In genomic region chr3:38793721-38794120, GRCh38 we compare ENCODE assay signal across 31 cellular contexts. TPM values are rescaled to one million over a fixed set of nuclear protein-coding genes. Genes with fewer than 3 reads are reported as not detected.
DNase-seq lines count a peak whose midpoint lies in the region; ATAC-seq and TF ChIP-seq lines count a peak whose summit lies in the region.
"Had no signal": no experiment of that assay in that cellular context is flagged by ENCODE, and none has a peak within 500 bp of the region (broad histone marks: within the 10 kb centered on the region; RNA-seq: fewer than 3 reads in every experiment).

No MANE protein-coding gene starts in this region.

- WGBS in esophagus muscularis mucosa = 81% methylated on average over 8 of the region's 8 CpGs

- DNase-seq in esophagus muscularis mucosa (ENCODE audit: extremely low spot score) = peak; percentile 90
- DNase-seq: 8988T; ACHN; AML-193; BE2C; C1 segment of cervical spinal cord; Caco-2; Calu3; CD4-positive, alpha-beta memory T cell; CD4-positive, alpha-beta T cell; CD4-positive, CD25-positive, alpha-beta regulatory T cell; CD8-positive, alpha-beta memory T cell; CD8-positive, alpha-beta T cell; COR-L47; DMS 273 treated with DMSO at 0.1 percent for 48 hours; DMS153; DMS53; DMS79; DMS79 treated with DMSO at 0.1 percent for 48 hours; DND-41; EL had no signal

- intact Hi-C loops in esophagus muscularis mucosa (cut with DNase I) = no loop called here

- H3K36me3 ChIP-seq in esophagus muscularis mucosa = no peaks in the 10 kb centered on the region
- H3K36me3 ChIP-seq: BE2C; BLaER1; BLaER1 treated with 17β-estradiol and CSF1 and Interleukin-3, amounts not matched to agents 10 nM and 100 nM had no signal

- no peak for TF ChIP-seq CTCF in esophagus muscularis mucosa (IDR thresholded peaks at IDR 0.05)

- H3K27ac ChIP-seq in esophagus muscularis mucosa (replicated peaks in 1 of 4) = no peak overlapping the region
- H3K27ac ChIP-seq: 22Rv1; A549; BLaER1; BLaER1 treated with 17β-estradiol and CSF1 and Interleukin-3, amounts not matched to agents 10 nM and 100 nM; C4-2B had no signal

- H3K4me3 ChIP-seq in esophagus muscularis mucosa = no peak overlapping the region
- H3K4me3 ChIP-seq: A549; BLaER1; BLaER1 treated with 17β-estradiol and CSF1 and Interleukin-3, amounts not matched to agents 10 nM and 100 nM had no signal

- H3K9me3 ChIP-seq in esophagus muscularis mucosa = no peaks in the 10 kb centered on the region
- H3K9me3 ChIP-seq: A549; BE2C; BLaER1; BLaER1 treated with 17β-estradiol and CSF1 and Interleukin-3, amounts not matched to agents 10 nM and 100 nM; Caco-2 had no signal

- no peaks in the 10 kb centered on the region for H3K27me3 ChIP-seq in esophagus muscularis mucosa
- H3K27me3 ChIP-seq: BE2C; BLaER1; BLaER1 treated with 17β-estradiol and CSF1 and Interleukin-3, amounts not matched to agents 10 nM and 100 nM had no signal

- no peaks in the 10 kb centered on the region for H3K4me1 ChIP-seq in esophagus muscularis mucosa
- H3K4me1 ChIP-seq: A549; BE2C; BLaER1; BLaER1 treated with 17β-estradiol and CSF1 and Interleukin-3, amounts not matched to agents 10 nM and 100 nM; Caco-2 had no signal

- no peak for TF ChIP-seq EP300 in esophagus muscularis mucosa (IDR thresholded peaks at IDR 0.05)

- no peak for ATAC-seq in GM18505 (IDR thresholded peaks at IDR 0.05; ENCODE audit: unreplicated experiment)
- ATAC-seq: A549; CD8-positive, alpha-beta T cell had no signal

- TF ChIP-seq POLR2A in esophagus muscularis mucosa (IDR thresholded peaks at IDR 0.05; ENCODE audit: low read depth) (no peak), GM18505 (IDR thresholded peaks at IDR 0.05; ENCODE audit: borderline replicate concordance, extremely low read depth, insufficient read depth, insufficient read length) (no peak)

RNA-seq across cellular contexts. Expression of gene SCN10A, which starts 22.3 kb away (rescaled TPM):
- not detected for total RNA-seq in esophagus muscularis mucosa
- total RNA-seq: A172; A673; B cell; Caco-2; Calu3; CD4-positive, alpha-beta memory T cell; CD4-positive, alpha-beta T cell; CD4-positive, CD25-positive, alpha-beta regulatory T cell; CD8-positive, alpha-beta memory T cell; CD8-positive, alpha-beta T cell; Daoy had no signal
